In genomic region chr1:54121482-54122130, GRCh38 we compare ENCODE assay signal across 1 cellular context.
TF ChIP-seq lines count a peak whose summit lies in the region.

No MANE protein-coding gene starts in this region.

TF ChIP-seq in HepG2, 621 proteins besides CTCF, POLR2A, EP300 and RAD21 (continued from another document and continues in another):
- TF ChIP-seq TIGD3 (CRISPR knock-in tag; IDR thresholded peaks at IDR 0.05; ENCODE audit: borderline replicate concordance) (no peak), MLXIP (CRISPR knock-in tag; IDR thresholded peaks at IDR 0.05; ENCODE audit: borderline replicate concordance) (no peak), NFKB2 (CRISPR knock-in tag; IDR thresholded peaks at IDR 0.05; ENCODE audit: borderline replicate concordance) (0 out of 2 replicates have a peak, but pooled peaks have one; percentile 15), ZNF224 (CRISPR knock-in tag; IDR thresholded peaks at IDR 0.05) (0 out of 2 replicates have a peak, but pooled peaks have one; percentile 31), ARNT (IDR thresholded peaks at IDR 0.05) (no peak), GMEB1 (CRISPR knock-in tag; IDR thresholded peaks at IDR 0.05; ENCODE audit: borderline replicate concordance) (no peak), ZNF576 (CRISPR knock-in tag; IDR thresholded peaks at IDR 0.05) (0 out of 2 replicates have a peak, but pooled peaks have one; percentile 20), ZC3H13 (CRISPR knock-in tag; IDR thresholded peaks at IDR 0.05) (no peak), HNRNPUL1 (IDR thresholded peaks at IDR 0.05; ENCODE audit: low read depth, low read length) (no peak), RBAK (CRISPR knock-in tag; IDR thresholded peaks at IDR 0.05) (no peak), ZNF781 (CRISPR knock-in tag; IDR thresholded peaks at IDR 0.05; ENCODE audit: borderline replicate concordance, not compliant biosample characterization) (no peak), PHF8 (CRISPR knock-in tag; IDR thresholded peaks at IDR 0.05) (0 out of 2 replicates have a peak, but pooled peaks have one; percentile 31), ZNF83 (CRISPR knock-in tag; IDR thresholded peaks at IDR 0.05; ENCODE audit: borderline replicate concordance) (no peak), ZNF546 (CRISPR knock-in tag; conservative IDR thresholded peaks at IDR 0.05) (0 out of 2 replicates have a peak, but pooled peaks have one; percentile 63), TBX2 (CRISPR knock-in tag; IDR thresholded peaks at IDR 0.05; ENCODE audit: borderline replicate concordance) (peak; percentile 14; the same call in 1 of the 2 replicates), SMAD1 (CRISPR knock-in tag; IDR thresholded peaks at IDR 0.05; ENCODE audit: borderline replicate concordance, low read depth) (no peak), POGZ (CRISPR knock-in tag; IDR thresholded peaks at IDR 0.05) (peak; percentile 35; the same call in 1 of the 2 replicates), CSRNP2 (CRISPR knock-in tag; conservative IDR thresholded peaks at IDR 0.05; ENCODE audit: low read depth) (no peak), ZNF318 (CRISPR knock-in tag; IDR thresholded peaks at IDR 0.05) (0 out of 2 replicates have a peak, but pooled peaks have one; percentile 59), KAT2B (IDR thresholded peaks at IDR 0.05; ENCODE audit: borderline replicate concordance, low read depth, low read length) (no peak), RELA (CRISPR knock-in tag; IDR thresholded peaks at IDR 0.05) (no peak), MXD4 (CRISPR knock-in tag; IDR thresholded peaks at IDR 0.05) (peak; percentile 35; the same call in 1 of the 2 replicates), ATF7 (IDR thresholded peaks at IDR 0.05) (no peak), ATF7 (CRISPR knock-in tag; IDR thresholded peaks at IDR 0.05) (no peak), ZNF850 (CRISPR knock-in tag; conservative IDR thresholded peaks at IDR 0.05) (no peak), BRCA1 (CRISPR knock-in tag; IDR thresholded peaks at IDR 0.05) (no peak), KAT7 (CRISPR knock-in tag; IDR thresholded peaks at IDR 0.05; ENCODE audit: borderline replicate concordance) (no peak), HCFC1 (IDR thresholded peaks at IDR 0.05; ENCODE audit: low read depth, low read length) (no peak), GPN1 (CRISPR knock-in tag; IDR thresholded peaks at IDR 0.05; ENCODE audit: borderline replicate concordance) (no peak), PAXIP1 (CRISPR knock-in tag; conservative IDR thresholded peaks at IDR 0.05) (no peak; the same call in 1 of the 2 replicates), FOXC1 (CRISPR knock-in tag; IDR thresholded peaks at IDR 0.05; ENCODE audit: borderline replicate concordance) (no peak), MXI1 (IDR thresholded peaks at IDR 0.05; ENCODE audit: borderline replicate concordance, low read depth, low read length) (no peak), NFE2L1 (CRISPR knock-in tag; IDR thresholded peaks at IDR 0.05; ENCODE audit: borderline replicate concordance) (no peak), RXRB (CRISPR knock-in tag; IDR thresholded peaks at IDR 0.05; ENCODE audit: borderline replicate concordance) (no peak; the same call in 1 of the 2 replicates), ZNF780A (CRISPR knock-in tag; IDR thresholded peaks at IDR 0.05) (no peak), CREB3 (CRISPR knock-in tag; IDR thresholded peaks at IDR 0.05) (no peak)
